8 cellular contexts compared by ENCODE assay signal in genomic region chr12:56046027-56046780, GRCh38. TPM values are rescaled to one million over a fixed set of nuclear protein-coding genes. Genes with fewer than 3 reads are reported as not detected.
DNase-seq lines count a peak whose midpoint lies in the region; ATAC-seq and TF ChIP-seq lines count a peak whose summit lies in the region.

No MANE protein-coding gene starts in this region.

- H3K36me3 Mint-ChIP-seq in activated CD8-positive, alpha-beta memory T cell treated with anti-CD3 and anti-CD28 coated beads, Interleukin-2, amount 10 ng/mL, durations not matched to agents 7 days and 5 days, result peaks cover 28% of the 10 kb centered on the region
- H3K36me3 Mint-ChIP-seq in central memory CD8-positive, alpha-beta T cell (ENCODE audit: insufficient read depth), result peaks cover 47% of the 10 kb centered on the region

- no peak for TF ChIP-seq EP300 in ovary (IDR thresholded peaks at IDR 0.05)

- no peak for TF ChIP-seq POLR2A in ovary (IDR thresholded peaks at IDR 0.05)

- no peak overlapping the region for H3K4me3 Mint-ChIP-seq in activated CD8-positive, alpha-beta memory T cell treated with anti-CD3 and anti-CD28 coated beads, Interleukin-2, amount 10 ng/mL, durations not matched to agents 7 days and 5 days
- no peak overlapping the region for H3K4me3 Mint-ChIP-seq in central memory CD8-positive, alpha-beta T cell

- H3K27me3 ChIP-seq in NT2/D1 (ENCODE audit: insufficient read depth, insufficient read length), result no peaks in the 10 kb centered on the region
- H3K27me3 ChIP-seq in parathyroid adenoma (ENCODE audit: control insufficient read depth, insufficient read depth, low read length), result no peaks in the 10 kb centered on the region
- H3K27me3 ChIP-seq in ovary, result no peaks in the 10 kb centered on the region

- H3K27me3 Mint-ChIP-seq in activated CD8-positive, alpha-beta memory T cell treated with anti-CD3 and anti-CD28 coated beads, Interleukin-2, amount 10 ng/mL, durations not matched to agents 7 days and 5 days, result no peaks in the 10 kb centered on the region
- H3K27me3 Mint-ChIP-seq in central memory CD8-positive, alpha-beta T cell, result no peaks in the 10 kb centered on the region

- H3K4me3 ChIP-seq in NT2/D1 (ENCODE audit: insufficient read length, low read depth) (no peak overlapping the region), parathyroid adenoma (ENCODE audit: low read depth, low read length) (no peak overlapping the region), ovary (no peak overlapping the region)

- H3K9me3 ChIP-seq in NT2/D1 (ENCODE audit: insufficient read depth, low read length) (no peaks in the 10 kb centered on the region), parathyroid adenoma (ENCODE audit: control insufficient read depth, low read length) (no peaks in the 10 kb centered on the region), ovary (no peaks in the 10 kb centered on the region)

- no peak for DNase-seq in activated CD8-positive, alpha-beta memory T cell treated with anti-CD3 and anti-CD28 coated beads, Interleukin-2, amount 10 ng/mL, durations not matched to agents 7 days and 5 days
- DNase-seq in activated CD8-positive, alpha-beta memory T cell treated with anti-CD3 and anti-CD28 coated beads, Interleukin-2, amount 50 U/mL, for 48 hours, result no peak
- DNase-seq in NT2/D1 (ENCODE audit: low read depth, low spot score), result no peak
- DNase-seq in central memory CD8-positive, alpha-beta T cell (ENCODE audit: low spot score in 2 of 2), result no peak
- no peak for DNase-seq in DMS114 treated with DMSO at 0.1 percent for 48 hours (lab: John Stamatoyannopoulos, UW; ENCODE audit: unreplicated experiment)
- DNase-seq in stimulated activated CD4-positive, alpha-beta T cell treated with anti-CD3 and anti-CD28 coated beads, Interleukin-4, amount 100 ng/mL, for 4 hours, result no peak
- DNase-seq in ovary, result no peak

- TF ChIP-seq CTCF in parathyroid adenoma (IDR thresholded peaks at IDR 0.05) (no peak), ovary (IDR thresholded peaks at IDR 0.05) (no peak)

- H3K36me3 ChIP-seq in NT2/D1 (ENCODE audit: insufficient read depth, insufficient read length, low read length), result peaks cover 37% of the 10 kb centered on the region
- H3K36me3 ChIP-seq in parathyroid adenoma (ENCODE audit: control insufficient read depth, insufficient read depth, low read length), result no peaks in the 10 kb centered on the region
- no peaks in the 10 kb centered on the region for H3K36me3 ChIP-seq in ovary

- peak overlapping the region; percentile 26 for H3K9ac ChIP-seq in NT2/D1 (ENCODE audit: insufficient read length, low read depth)
- no peak overlapping the region for H3K9ac ChIP-seq in parathyroid adenoma

- ATAC-seq in activated CD8-positive, alpha-beta memory T cell treated with anti-CD3 and anti-CD28 coated beads, Interleukin-2, amount 10 ng/mL, durations not matched to agents 7 days and 5 days, result no peak
- ATAC-seq in central memory CD8-positive, alpha-beta T cell (replicated peaks; ENCODE audit: extremely low read depth, poor library complexity, severe bottlenecking), result no peak

- H3K4me1 ChIP-seq in NT2/D1 (ENCODE audit: insufficient read depth, insufficient read length), result peaks cover 4% of the 10 kb centered on the region
- H3K4me1 ChIP-seq in parathyroid adenoma, result peaks cover 9% of the 10 kb centered on the region
- H3K4me1 ChIP-seq in ovary (ENCODE audit: insufficient read depth), result no peaks in the 10 kb centered on the region

- H3K79me2 ChIP-seq in parathyroid adenoma, result peaks cover 17% of the 10 kb centered on the region

- H2AFZ ChIP-seq in parathyroid adenoma, result no peak overlapping the region

- H3K4me1 Mint-ChIP-seq in activated CD8-positive, alpha-beta memory T cell treated with anti-CD3 and anti-CD28 coated beads, Interleukin-2, amount 10 ng/mL, durations not matched to agents 7 days and 5 days, result peaks cover 28% of the 10 kb centered on the region
- H3K4me1 Mint-ChIP-seq in central memory CD8-positive, alpha-beta T cell, result peaks cover 16% of the 10 kb centered on the region

- intact Hi-C loops in ovary (cut with DNase I), result loop anchor here in 2 of 4 donors (10.0 kb wide), 2 partner anchors 51 to 301 kb away; partner anchors contain the start of genes GDF11 (in 1 of the 2) and SUOX (in 1 of the 2)

- peak overlapping the region; percentile 72 for H3K27ac Mint-ChIP-seq in activated CD8-positive, alpha-beta memory T cell treated with anti-CD3 and anti-CD28 coated beads, Interleukin-2, amount 10 ng/mL, durations not matched to agents 7 days and 5 days
- H3K27ac Mint-ChIP-seq in central memory CD8-positive, alpha-beta T cell (ENCODE audit: low read depth), result peak overlapping the region; percentile 71

- CTCF ChIA-PET in activated CD8-positive, alpha-beta memory T cell treated with anti-CD3 and anti-CD28 coated beads, Interleukin-2, amount 10 ng/mL, durations not matched to agents 7 days and 5 days (lab: Charles Lee), result interaction anchor here (1.0 to 4.7 kb wide), 24 partner anchors 13 to 591 kb away, joined by 3 to 45 read pairs (median 6); partner anchors contain the start of genes ESYT1, PA2G4, RNF41 and SMARCC2

- no peak overlapping the region for H3K4me2 ChIP-seq in parathyroid adenoma (ENCODE audit: low read length)

- peak overlapping the region; percentile 18 for H3K27ac ChIP-seq in parathyroid adenoma
- no peak overlapping the region for H3K27ac ChIP-seq in ovary

- 67 to 79% (median 74%) methylated on average over 9 of the region's 9 CpGs for WGBS in ovary, 3 donors

- H3K9me3 Mint-ChIP-seq in activated CD8-positive, alpha-beta memory T cell treated with anti-CD3 and anti-CD28 coated beads, Interleukin-2, amount 10 ng/mL, durations not matched to agents 7 days and 5 days (ENCODE audit: low read depth), result no peaks in the 10 kb centered on the region
- H3K9me3 Mint-ChIP-seq in central memory CD8-positive, alpha-beta T cell, result no peaks in the 10 kb centered on the region

RNA-seq across cellular contexts. Expression of gene RPS26, which starts 4.5 kb away (rescaled TPM):
- 10 to 100 TPM; 27.9 to 42.2 TPM for total RNA-seq in activated CD8-positive, alpha-beta memory T cell treated with anti-CD3 and anti-CD28 coated beads, Interleukin-2, amount 10 ng/mL, durations not matched to agents 7 days and 5 days
- total RNA-seq in ovary, result 1,000 to 10,000 TPM in 1 of 7 donors, 100 to 1,000 TPM in 2, 10 to 100 TPM in 4; 16.2 to 2,562 (median 59.7) TPM
- 1,000 to 10,000 TPM in 1 of 2 donors, 100 to 1,000 TPM in 1; 198 to 1,468 TPM for polyA plus RNA-seq in ovary

RNA-seq across cellular contexts. Expression of gene IKZF4, which starts 25.4 kb away (rescaled TPM):
- 10 to 100 TPM; 15.8 to 44.9 TPM for total RNA-seq in activated CD8-positive, alpha-beta memory T cell treated with anti-CD3 and anti-CD28 coated beads, Interleukin-2, amount 10 ng/mL, durations not matched to agents 7 days and 5 days
- total RNA-seq in ovary, result 10 to 100 TPM in 5 of 7 donors, 1 to 10 TPM in 2; 4.0 to 33.2 (median 20.0) TPM
- polyA plus RNA-seq in ovary, result 10 to 100 TPM in 1 of 2 donors, 1 to 10 TPM in 1; 6.2 to 12.5 TPM

RNA-seq across cellular contexts. Expression of gene ERBB3, which starts 33.8 kb away (rescaled TPM):
- 1 to 10 TPM in 1 of 2 experiments, under 1 TPM in 1; 0.94 to 1.8 TPM for total RNA-seq in activated CD8-positive, alpha-beta memory T cell treated with anti-CD3 and anti-CD28 coated beads, Interleukin-2, amount 10 ng/mL, durations not matched to agents 7 days and 5 days
- total RNA-seq in ovary, result 10 to 100 TPM in 1 of 7 donors, 1 to 10 TPM in 5, under 1 TPM in 1; 0.72 to 20.6 (median 3.3) TPM
- polyA plus RNA-seq in ovary, result 1 to 10 TPM; 1.1 to 5.0 TPM

RNA-seq across cellular contexts. Expression of gene SUOX, which starts 49.1 kb away (rescaled TPM):
- total RNA-seq in activated CD8-positive, alpha-beta memory T cell treated with anti-CD3 and anti-CD28 coated beads, Interleukin-2, amount 10 ng/mL, durations not matched to agents 7 days and 5 days, result 10 to 100 TPM in 1 of 2 experiments, 1 to 10 TPM in 1; 2.5 to 14.6 TPM
- total RNA-seq in ovary, result 10 to 100 TPM; 22.1 to 39.4 (median 31.9) TPM
- 10 to 100 TPM; 18.0 to 34.2 TPM for polyA plus RNA-seq in ovary

RNA-seq across cellular contexts. Expression of gene PA2G4, which starts 58.2 kb away (rescaled TPM):
- 100 to 1,000 TPM; 293 to 364 TPM for total RNA-seq in activated CD8-positive, alpha-beta memory T cell treated with anti-CD3 and anti-CD28 coated beads, Interleukin-2, amount 10 ng/mL, durations not matched to agents 7 days and 5 days
- 10 to 100 TPM; 65.6 to 86.2 (median 77.0) TPM for total RNA-seq in ovary
- polyA plus RNA-seq in ovary, result 100 to 1,000 TPM in 1 of 2 donors, 10 to 100 TPM in 1; 86.5 to 219 TPM
